ENCODE assay signal across 3 cellular contexts in the genomic region with DNA sequence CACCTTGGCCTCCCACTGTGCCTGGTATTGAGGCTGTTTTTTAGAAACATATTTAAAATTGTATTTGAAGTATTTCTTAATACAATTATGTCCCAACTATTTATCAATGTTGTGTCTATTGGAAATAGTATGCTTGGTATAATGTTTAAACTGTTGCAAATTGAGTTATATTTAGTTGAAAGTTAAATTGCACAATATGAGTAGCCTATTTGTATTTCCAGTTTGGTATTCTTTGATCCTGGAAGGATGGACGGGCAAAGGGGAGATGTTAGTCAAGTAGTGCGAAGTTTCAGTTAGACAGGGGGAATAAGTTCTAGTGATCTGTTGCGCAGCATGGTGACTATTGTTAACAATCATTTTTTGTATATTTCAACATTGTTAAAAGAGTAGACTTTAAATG.
A peak's percentile ranks its signal among the peaks of the same experiment; 100 is the strongest.
TF ChIP-seq lines count a peak whose summit lies in the region.

No MANE protein-coding gene starts in this region.

TF ChIP-seq in IMR-90, 13 proteins besides CTCF, POLR2A, EP300 and RAD21:
- TF ChIP-seq SMC3 (IDR thresholded peaks at IDR 0.05; ENCODE audit: low read depth, low read length) (no peak), CEBPB (IDR thresholded peaks at IDR 0.05; ENCODE audit: low read depth, low read length) (0 out of 2 replicates have a peak, but pooled peaks have one; percentile 5)

TF ChIP-seq in HepG2, 621 proteins besides CTCF, POLR2A, EP300 and RAD21:
- TF ChIP-seq ZBTB7A (CRISPR knock-in tag; IDR thresholded peaks at IDR 0.05): no peak
- TF ChIP-seq, protein P1, sequence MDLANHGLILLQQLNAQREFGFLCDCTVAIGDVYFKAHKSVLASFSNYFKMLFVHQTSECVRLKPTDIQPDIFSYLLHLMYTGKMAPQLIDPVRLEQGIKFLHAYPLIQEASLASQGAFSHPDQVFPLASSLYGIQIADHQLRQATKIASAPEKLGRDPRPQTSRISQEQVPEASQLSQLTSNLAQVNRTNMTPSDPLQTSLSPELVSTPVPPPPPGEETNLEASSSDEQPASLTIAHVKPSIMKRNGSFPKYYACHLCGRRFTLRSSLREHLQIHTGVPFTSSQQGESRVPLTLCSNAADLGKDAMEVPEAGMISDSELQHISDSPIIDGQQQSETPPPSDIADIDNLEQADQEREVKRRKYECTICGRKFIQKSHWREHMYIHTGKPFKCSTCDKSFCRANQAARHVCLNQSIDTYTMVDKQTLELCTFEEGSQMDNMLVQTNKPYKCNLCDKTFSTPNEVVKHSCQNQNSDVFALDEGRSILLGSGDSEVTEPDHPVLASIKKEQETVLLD (CRISPR knock-in tag; IDR thresholded peaks at IDR 0.05; ENCODE audit: low read depth): no peak
- no peak for TF ChIP-seq GMEB1 (CRISPR knock-in tag; IDR thresholded peaks at IDR 0.05; ENCODE audit: borderline replicate concordance)
- peak; percentile 55; the same call in 1 of the 2 replicates for TF ChIP-seq CEBPB (IDR thresholded peaks at IDR 0.05; ENCODE audit: borderline replicate concordance, low read depth, low read length)
- TF ChIP-seq MED8 (CRISPR knock-in tag; IDR thresholded peaks at IDR 0.05; ENCODE audit: insufficient replicate concordance): no peak
- TF ChIP-seq REL (CRISPR knock-in tag; conservative IDR thresholded peaks at IDR 0.05): no peak
TF ChIP-seq in HepG2: peak in this region for 1.

TF ChIP-seq in liver, 16 proteins besides CTCF, POLR2A, EP300 and RAD21:
- TF ChIP-seq EGR1 (IDR thresholded peaks at IDR 0.05; ENCODE audit: low read depth in 2 of 2) (no peak), JUND (IDR thresholded peaks at IDR 0.05) (no peak), FOXA1 (IDR thresholded peaks at IDR 0.05) (no peak), FOXA2 (IDR thresholded peaks at IDR 0.05) (no peak), GABPA (IDR thresholded peaks at IDR 0.05 in 1 of 2, conservative IDR thresholded peaks at IDR 0.05 in 1 of 2) (no peak), YY1 (IDR thresholded peaks at IDR 0.05) (no peak), MAX (IDR thresholded peaks at IDR 0.05) (no peak), SP1 (IDR thresholded peaks at IDR 0.05) (peak; percentile 26), TAF1 (conservative IDR thresholded peaks at IDR 0.05) (no peak), HNF4G (IDR thresholded peaks at IDR 0.05) (no peak), HNF4A (conservative IDR thresholded peaks at IDR 0.05) (peak; percentile 16 to 31), RXRA (IDR thresholded peaks at IDR 0.05) (peak in 1 of 2 donors; percentile 13), NR2F2 (IDR thresholded peaks at IDR 0.05) (no peak)
- TF ChIP-seq, protein P2, sequence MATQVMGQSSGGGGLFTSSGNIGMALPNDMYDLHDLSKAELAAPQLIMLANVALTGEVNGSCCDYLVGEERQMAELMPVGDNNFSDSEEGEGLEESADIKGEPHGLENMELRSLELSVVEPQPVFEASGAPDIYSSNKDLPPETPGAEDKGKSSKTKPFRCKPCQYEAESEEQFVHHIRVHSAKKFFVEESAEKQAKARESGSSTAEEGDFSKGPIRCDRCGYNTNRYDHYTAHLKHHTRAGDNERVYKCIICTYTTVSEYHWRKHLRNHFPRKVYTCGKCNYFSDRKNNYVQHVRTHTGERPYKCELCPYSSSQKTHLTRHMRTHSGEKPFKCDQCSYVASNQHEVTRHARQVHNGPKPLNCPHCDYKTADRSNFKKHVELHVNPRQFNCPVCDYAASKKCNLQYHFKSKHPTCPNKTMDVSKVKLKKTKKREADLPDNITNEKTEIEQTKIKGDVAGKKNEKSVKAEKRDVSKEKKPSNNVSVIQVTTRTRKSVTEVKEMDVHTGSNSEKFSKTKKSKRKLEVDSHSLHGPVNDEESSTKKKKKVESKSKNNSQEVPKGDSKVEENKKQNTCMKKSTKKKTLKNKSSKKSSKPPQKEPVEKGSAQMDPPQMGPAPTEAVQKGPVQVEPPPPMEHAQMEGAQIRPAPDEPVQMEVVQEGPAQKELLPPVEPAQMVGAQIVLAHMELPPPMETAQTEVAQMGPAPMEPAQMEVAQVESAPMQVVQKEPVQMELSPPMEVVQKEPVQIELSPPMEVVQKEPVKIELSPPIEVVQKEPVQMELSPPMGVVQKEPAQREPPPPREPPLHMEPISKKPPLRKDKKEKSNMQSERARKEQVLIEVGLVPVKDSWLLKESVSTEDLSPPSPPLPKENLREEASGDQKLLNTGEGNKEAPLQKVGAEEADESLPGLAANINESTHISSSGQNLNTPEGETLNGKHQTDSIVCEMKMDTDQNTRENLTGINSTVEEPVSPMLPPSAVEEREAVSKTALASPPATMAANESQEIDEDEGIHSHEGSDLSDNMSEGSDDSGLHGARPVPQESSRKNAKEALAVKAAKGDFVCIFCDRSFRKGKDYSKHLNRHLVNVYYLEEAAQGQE (IDR thresholded peaks at IDR 0.05): no peak
- TF ChIP-seq, protein P3, sequence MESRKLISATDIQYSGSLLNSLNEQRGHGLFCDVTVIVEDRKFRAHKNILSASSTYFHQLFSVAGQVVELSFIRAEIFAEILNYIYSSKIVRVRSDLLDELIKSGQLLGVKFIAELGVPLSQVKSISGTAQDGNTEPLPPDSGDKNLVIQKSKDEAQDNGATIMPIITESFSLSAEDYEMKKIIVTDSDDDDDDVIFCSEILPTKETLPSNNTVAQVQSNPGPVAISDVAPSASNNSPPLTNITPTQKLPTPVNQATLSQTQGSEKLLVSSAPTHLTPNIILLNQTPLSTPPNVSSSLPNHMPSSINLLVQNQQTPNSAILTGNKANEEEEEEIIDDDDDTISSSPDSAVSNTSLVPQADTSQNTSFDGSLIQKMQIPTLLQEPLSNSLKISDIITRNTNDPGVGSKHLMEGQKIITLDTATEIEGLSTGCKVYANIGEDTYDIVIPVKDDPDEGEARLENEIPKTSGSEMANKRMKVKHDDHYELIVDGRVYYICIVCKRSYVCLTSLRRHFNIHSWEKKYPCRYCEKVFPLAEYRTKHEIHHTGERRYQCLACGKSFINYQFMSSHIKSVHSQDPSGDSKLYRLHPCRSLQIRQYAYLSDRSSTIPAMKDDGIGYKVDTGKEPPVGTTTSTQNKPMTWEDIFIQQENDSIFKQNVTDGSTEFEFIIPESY (IDR thresholded peaks at IDR 0.05): no peak
- TF ChIP-seq, protein P4, sequence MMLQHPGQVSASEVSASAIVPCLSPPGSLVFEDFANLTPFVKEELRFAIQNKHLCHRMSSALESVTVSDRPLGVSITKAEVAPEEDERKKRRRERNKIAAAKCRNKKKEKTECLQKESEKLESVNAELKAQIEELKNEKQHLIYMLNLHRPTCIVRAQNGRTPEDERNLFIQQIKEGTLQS (IDR thresholded peaks at IDR 0.05): no peak
TF ChIP-seq in liver: peak in this region for 3.
